1 cellular context compared by ENCODE assay signal in the genomic region with DNA sequence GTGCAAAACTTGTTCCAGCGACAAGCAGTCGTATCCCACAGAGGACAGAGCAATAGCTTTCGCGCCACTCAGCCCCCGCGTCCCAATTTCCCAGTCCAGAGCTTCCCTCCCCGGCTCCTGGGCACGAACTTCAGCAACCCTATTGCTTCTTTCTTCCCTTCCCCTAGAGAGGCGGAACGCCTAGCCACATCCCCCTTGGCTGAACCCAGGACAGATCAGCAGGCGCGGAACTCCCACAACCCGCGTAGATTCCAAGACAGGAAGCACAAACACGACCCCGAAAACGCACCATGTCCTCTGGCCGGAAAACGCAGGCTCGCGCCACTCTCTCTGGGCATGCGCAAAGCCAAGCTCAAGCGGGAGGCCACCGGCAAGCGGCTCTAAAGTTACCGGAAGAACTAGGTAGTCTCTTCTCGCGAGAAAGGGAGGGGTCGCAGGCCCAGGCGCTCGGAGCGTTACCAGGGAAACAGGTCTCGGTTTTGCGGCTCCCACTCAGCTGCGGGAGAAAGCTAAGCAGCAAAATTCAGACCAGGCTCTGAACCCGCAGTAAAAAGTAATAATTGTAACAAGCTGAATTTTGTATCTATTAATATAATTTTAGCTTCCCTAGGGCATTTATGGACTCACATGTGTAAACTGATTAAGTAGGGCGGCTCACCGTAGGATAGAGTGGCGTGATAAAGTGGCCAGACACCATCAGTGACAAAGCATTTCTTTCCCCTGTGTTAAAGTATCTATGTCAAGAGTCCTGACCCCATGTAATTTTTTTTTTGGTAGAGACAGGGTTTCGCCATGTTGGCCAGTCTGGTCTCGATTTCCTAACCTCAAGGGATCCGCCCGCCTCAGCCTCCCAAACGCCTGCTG.
TF ChIP-seq lines count a peak whose summit lies in the region.

A gene (minus strand): TSS at position 323 of the 864 bp plus-strand sequence. CDS start 31 bp downstream, at position 292.

TF ChIP-seq in K562, 482 proteins besides CTCF, POLR2A, EP300 and RAD21 (continued from another document and continues in another):
- TF ChIP-seq, protein P1, sequence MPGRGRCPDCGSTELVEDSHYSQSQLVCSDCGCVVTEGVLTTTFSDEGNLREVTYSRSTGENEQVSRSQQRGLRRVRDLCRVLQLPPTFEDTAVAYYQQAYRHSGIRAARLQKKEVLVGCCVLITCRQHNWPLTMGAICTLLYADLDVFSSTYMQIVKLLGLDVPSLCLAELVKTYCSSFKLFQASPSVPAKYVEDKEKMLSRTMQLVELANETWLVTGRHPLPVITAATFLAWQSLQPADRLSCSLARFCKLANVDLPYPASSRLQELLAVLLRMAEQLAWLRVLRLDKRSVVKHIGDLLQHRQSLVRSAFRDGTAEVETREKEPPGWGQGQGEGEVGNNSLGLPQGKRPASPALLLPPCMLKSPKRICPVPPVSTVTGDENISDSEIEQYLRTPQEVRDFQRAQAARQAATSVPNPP (IDR thresholded peaks at IDR 0.05; ENCODE audit: borderline replicate concordance, insufficient read depth, insufficient read length), result no peak
- no peak for TF ChIP-seq JUNB (CRISPR knock-in tag; conservative IDR thresholded peaks at IDR 0.05)
- peak; percentile 96 for TF ChIP-seq TAF9B (IDR thresholded peaks at IDR 0.05; ENCODE audit: partially characterized antibody)
- TF ChIP-seq ZFP1 (CRISPR knock-in tag; IDR thresholded peaks at IDR 0.05), result peak; percentile 52
- TF ChIP-seq, protein P2, sequence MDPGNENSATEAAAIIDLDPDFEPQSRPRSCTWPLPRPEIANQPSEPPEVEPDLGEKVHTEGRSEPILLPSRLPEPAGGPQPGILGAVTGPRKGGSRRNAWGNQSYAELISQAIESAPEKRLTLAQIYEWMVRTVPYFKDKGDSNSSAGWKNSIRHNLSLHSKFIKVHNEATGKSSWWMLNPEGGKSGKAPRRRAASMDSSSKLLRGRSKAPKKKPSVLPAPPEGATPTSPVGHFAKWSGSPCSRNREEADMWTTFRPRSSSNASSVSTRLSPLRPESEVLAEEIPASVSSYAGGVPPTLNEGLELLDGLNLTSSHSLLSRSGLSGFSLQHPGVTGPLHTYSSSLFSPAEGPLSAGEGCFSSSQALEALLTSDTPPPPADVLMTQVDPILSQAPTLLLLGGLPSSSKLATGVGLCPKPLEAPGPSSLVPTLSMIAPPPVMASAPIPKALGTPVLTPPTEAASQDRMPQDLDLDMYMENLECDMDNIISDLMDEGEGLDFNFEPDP (CRISPR knock-in tag; IDR thresholded peaks at IDR 0.05), result no peak
- TF ChIP-seq, protein P3, sequence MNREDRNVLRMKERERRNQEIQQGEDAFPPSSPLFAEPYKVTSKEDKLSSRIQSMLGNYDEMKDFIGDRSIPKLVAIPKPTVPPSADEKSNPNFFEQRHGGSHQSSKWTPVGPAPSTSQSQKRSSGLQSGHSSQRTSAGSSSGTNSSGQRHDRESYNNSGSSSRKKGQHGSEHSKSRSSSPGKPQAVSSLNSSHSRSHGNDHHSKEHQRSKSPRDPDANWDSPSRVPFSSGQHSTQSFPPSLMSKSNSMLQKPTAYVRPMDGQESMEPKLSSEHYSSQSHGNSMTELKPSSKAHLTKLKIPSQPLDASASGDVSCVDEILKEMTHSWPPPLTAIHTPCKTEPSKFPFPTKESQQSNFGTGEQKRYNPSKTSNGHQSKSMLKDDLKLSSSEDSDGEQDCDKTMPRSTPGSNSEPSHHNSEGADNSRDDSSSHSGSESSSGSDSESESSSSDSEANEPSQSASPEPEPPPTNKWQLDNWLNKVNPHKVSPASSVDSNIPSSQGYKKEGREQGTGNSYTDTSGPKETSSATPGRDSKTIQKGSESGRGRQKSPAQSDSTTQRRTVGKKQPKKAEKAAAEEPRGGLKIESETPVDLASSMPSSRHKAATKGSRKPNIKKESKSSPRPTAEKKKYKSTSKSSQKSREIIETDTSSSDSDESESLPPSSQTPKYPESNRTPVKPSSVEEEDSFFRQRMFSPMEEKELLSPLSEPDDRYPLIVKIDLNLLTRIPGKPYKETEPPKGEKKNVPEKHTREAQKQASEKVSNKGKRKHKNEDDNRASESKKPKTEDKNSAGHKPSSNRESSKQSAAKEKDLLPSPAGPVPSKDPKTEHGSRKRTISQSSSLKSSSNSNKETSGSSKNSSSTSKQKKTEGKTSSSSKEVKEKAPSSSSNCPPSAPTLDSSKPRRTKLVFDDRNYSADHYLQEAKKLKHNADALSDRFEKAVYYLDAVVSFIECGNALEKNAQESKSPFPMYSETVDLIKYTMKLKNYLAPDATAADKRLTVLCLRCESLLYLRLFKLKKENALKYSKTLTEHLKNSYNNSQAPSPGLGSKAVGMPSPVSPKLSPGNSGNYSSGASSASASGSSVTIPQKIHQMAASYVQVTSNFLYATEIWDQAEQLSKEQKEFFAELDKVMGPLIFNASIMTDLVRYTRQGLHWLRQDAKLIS (CRISPR knock-in tag; IDR thresholded peaks at IDR 0.05), result peak; percentile 46
- no peak for TF ChIP-seq GATA2 (CRISPR knock-in tag; IDR thresholded peaks at IDR 0.05)
- TF ChIP-seq CEBPB (tag; IDR thresholded peaks at IDR 0.05), result peak; percentile 90
- TF ChIP-seq STAT5B (CRISPR knock-in tag; IDR thresholded peaks at IDR 0.05), result no peak
- TF ChIP-seq CBX2 (IDR thresholded peaks at IDR 0.05; ENCODE audit: insufficient read depth, low read length, poor library complexity, severe bottlenecking), result no peak
- no peak for TF ChIP-seq SRSF7 (optimal IDR thresholded peaks at IDR 0.05; ENCODE audit: low read depth, low read length)
- no peak for TF ChIP-seq ZNF232 (CRISPR knock-in tag; IDR thresholded peaks at IDR 0.05)
- no peak; the same call in 1 of the 2 replicates for TF ChIP-seq ZNF584 (CRISPR knock-in tag; IDR thresholded peaks at IDR 0.05; ENCODE audit: low read depth)
- TF ChIP-seq, protein P4, sequence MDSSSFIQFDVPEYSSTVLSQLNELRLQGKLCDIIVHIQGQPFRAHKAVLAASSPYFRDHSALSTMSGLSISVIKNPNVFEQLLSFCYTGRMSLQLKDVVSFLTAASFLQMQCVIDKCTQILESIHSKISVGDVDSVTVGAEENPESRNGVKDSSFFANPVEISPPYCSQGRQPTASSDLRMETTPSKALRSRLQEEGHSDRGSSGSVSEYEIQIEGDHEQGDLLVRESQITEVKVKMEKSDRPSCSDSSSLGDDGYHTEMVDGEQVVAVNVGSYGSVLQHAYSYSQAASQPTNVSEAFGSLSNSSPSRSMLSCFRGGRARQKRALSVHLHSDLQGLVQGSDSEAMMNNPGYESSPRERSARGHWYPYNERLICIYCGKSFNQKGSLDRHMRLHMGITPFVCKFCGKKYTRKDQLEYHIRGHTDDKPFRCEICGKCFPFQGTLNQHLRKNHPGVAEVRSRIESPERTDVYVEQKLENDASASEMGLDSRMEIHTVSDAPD (CRISPR knock-in tag; IDR thresholded peaks at IDR 0.05), result no peak
- no peak for TF ChIP-seq XRCC3 (IDR thresholded peaks at IDR 0.05)
- TF ChIP-seq ZC3H8 (IDR thresholded peaks at IDR 0.05), result no peak
- peak; percentile 59 for TF ChIP-seq TEAD4 (IDR thresholded peaks at IDR 0.05; ENCODE audit: low read length)
- no peak for TF ChIP-seq TEAD4 (CRISPR knock-in tag; IDR thresholded peaks at IDR 0.05; ENCODE audit: borderline replicate concordance)
- TF ChIP-seq, protein P5, sequence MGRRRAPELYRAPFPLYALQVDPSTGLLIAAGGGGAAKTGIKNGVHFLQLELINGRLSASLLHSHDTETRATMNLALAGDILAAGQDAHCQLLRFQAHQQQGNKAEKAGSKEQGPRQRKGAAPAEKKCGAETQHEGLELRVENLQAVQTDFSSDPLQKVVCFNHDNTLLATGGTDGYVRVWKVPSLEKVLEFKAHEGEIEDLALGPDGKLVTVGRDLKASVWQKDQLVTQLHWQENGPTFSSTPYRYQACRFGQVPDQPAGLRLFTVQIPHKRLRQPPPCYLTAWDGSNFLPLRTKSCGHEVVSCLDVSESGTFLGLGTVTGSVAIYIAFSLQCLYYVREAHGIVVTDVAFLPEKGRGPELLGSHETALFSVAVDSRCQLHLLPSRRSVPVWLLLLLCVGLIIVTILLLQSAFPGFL (CRISPR knock-in tag; IDR thresholded peaks at IDR 0.05), result no peak
- TF ChIP-seq COPS2 (conservative IDR thresholded peaks at IDR 0.05), result no peak
- TF ChIP-seq THRAP3 (IDR thresholded peaks at IDR 0.05; ENCODE audit: borderline replicate concordance), result no peak; the same call in 1 of the 2 replicates
- TF ChIP-seq, protein P6, sequence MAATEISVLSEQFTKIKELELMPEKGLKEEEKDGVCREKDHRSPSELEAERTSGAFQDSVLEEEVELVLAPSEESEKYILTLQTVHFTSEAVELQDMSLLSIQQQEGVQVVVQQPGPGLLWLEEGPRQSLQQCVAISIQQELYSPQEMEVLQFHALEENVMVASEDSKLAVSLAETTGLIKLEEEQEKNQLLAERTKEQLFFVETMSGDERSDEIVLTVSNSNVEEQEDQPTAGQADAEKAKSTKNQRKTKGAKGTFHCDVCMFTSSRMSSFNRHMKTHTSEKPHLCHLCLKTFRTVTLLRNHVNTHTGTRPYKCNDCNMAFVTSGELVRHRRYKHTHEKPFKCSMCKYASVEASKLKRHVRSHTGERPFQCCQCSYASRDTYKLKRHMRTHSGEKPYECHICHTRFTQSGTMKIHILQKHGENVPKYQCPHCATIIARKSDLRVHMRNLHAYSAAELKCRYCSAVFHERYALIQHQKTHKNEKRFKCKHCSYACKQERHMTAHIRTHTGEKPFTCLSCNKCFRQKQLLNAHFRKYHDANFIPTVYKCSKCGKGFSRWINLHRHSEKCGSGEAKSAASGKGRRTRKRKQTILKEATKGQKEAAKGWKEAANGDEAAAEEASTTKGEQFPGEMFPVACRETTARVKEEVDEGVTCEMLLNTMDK (IDR thresholded peaks at IDR 0.05; ENCODE audit: borderline replicate concordance, insufficient read depth, low read depth, low read length, poor library complexity, severe bottlenecking), result no peak
- no peak for TF ChIP-seq ZNF224 (CRISPR knock-in tag; IDR thresholded peaks at IDR 0.05)
- no peak for TF ChIP-seq ZNF124 (CRISPR knock-in tag; IDR thresholded peaks at IDR 0.05)
- TF ChIP-seq, protein P7, sequence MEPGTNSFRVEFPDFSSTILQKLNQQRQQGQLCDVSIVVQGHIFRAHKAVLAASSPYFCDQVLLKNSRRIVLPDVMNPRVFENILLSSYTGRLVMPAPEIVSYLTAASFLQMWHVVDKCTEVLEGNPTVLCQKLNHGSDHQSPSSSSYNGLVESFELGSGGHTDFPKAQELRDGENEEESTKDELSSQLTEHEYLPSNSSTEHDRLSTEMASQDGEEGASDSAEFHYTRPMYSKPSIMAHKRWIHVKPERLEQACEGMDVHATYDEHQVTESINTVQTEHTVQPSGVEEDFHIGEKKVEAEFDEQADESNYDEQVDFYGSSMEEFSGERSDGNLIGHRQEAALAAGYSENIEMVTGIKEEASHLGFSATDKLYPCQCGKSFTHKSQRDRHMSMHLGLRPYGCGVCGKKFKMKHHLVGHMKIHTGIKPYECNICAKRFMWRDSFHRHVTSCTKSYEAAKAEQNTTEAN (CRISPR knock-in tag; IDR thresholded peaks at IDR 0.05), result no peak
- TF ChIP-seq, protein P8, sequence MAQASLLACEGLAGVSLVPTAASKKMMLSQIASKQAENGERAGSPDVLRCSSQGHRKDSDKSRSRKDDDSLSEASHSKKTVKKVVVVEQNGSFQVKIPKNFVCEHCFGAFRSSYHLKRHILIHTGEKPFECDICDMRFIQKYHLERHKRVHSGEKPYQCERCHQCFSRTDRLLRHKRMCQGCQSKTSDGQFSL (CRISPR knock-in tag; IDR thresholded peaks at IDR 0.05), result peak; percentile 43; the same call in 1 of the 2 replicates
- TF ChIP-seq, protein P8 (tag; IDR thresholded peaks at IDR 0.05), result no peak
- TF ChIP-seq RBM25 (IDR thresholded peaks at IDR 0.05; ENCODE audit: low read depth, low read length, severe bottlenecking), result peak; percentile 97
- peak; percentile 55 for TF ChIP-seq L3MBTL2 (IDR thresholded peaks at IDR 0.05)
- TF ChIP-seq TCF7 (IDR thresholded peaks at IDR 0.05; ENCODE audit: borderline replicate concordance), result no peak
- TF ChIP-seq TCF3 (CRISPR knock-in tag; IDR thresholded peaks at IDR 0.05), result no peak; the same call in 1 of the 2 replicates
- TF ChIP-seq TAL1 (IDR thresholded peaks at IDR 0.05), result no peak
- TF ChIP-seq JUN (IDR thresholded peaks at IDR 0.05; ENCODE audit: borderline replicate concordance, low read depth, low read length), result peak; percentile 9; the same call in 1 of the 2 replicates
- TF ChIP-seq JUN (CRISPR knock-in tag; IDR thresholded peaks at IDR 0.05; ENCODE audit: borderline replicate concordance), result no peak
- TF ChIP-seq GTF2E2 (tag; IDR thresholded peaks at IDR 0.05), result peak; percentile 85
